ENCODE assay signal across 7 cellular contexts in genomic region chr19:35144600-35145436, GRCh38. TPM values are rescaled to one million over a fixed set of nuclear protein-coding genes. Genes with fewer than 3 reads are reported as not detected.
DNase-seq lines count a peak whose midpoint lies in the region; ATAC-seq and TF ChIP-seq lines count a peak whose summit lies in the region.
"Had no signal": no experiment of that assay in that cellular context is flagged by ENCODE, and none has a peak within 500 bp of the region (broad histone marks: within the 10 kb centered on the region; RNA-seq: fewer than 3 reads in every experiment).

No MANE protein-coding gene starts in this region.

- intact Hi-C loops in testis (cut with DNase I; ENCODE audit: low total_unique reads) = no loop called here

- in situ Hi-C loops in G401 (cut with HindIII; ENCODE audit: low sequenced_read_pairs) = no loop called here

- H3K36me3 ChIP-seq in iPS-15b (ENCODE audit: control insufficient read depth, insufficient read depth, low read length) (no peaks in the 10 kb centered on the region), testis (ENCODE audit: low read depth, missing control alignments) (no peaks in the 10 kb centered on the region)

- WGBS in testis, 2 donors = 32 to 39% methylated on average over 11 to 14 of the region's 15 CpGs

- DNase-seq in G401 (ENCODE audit: low spot score) (peak; percentile 25), NCI-H2227 (lab: John Stamatoyannopoulos, UW; ENCODE audit: unreplicated experiment) (peak; percentile 91), testis (no peak)

- TF ChIP-seq CTCF in testis (IDR thresholded peaks at IDR 0.05) = no peak

- H3K27me3 ChIP-seq in iPS-15b (ENCODE audit: control insufficient read depth, insufficient read depth, low read length) = peaks cover 14% of the 10 kb centered on the region
- no peaks in the 10 kb centered on the region for H3K27me3 ChIP-seq in testis

- H3K4me1 ChIP-seq in iPS-15b (ENCODE audit: control insufficient read depth, insufficient read depth, low read length) (peaks cover 17% of the 10 kb centered on the region), testis (peaks cover 14% of the 10 kb centered on the region)

- no peak for TF ChIP-seq POLR2A in testis (IDR thresholded peaks at IDR 0.05)

- H3K9me3 ChIP-seq in iPS-15b (ENCODE audit: control insufficient read depth, insufficient read depth, low read length) (no peaks in the 10 kb centered on the region), testis (no peaks in the 10 kb centered on the region)

- H3K9ac ChIP-seq in iPS-15b (ENCODE audit: low read depth, low read length) = no peak overlapping the region

- no peak overlapping the region for H3K27ac ChIP-seq in testis

- no peak for ATAC-seq in HG03354 (IDR thresholded peaks at IDR 0.05; ENCODE audit: poor library complexity, severe bottlenecking, unreplicated experiment)
- no peak for ATAC-seq in HG02759 (IDR thresholded peaks at IDR 0.05; ENCODE audit: unreplicated experiment)

- H3K4me3 ChIP-seq in iPS-15b (ENCODE audit: low read depth, low read length) (peak overlapping the region; percentile 65), testis (no peak overlapping the region)

RNA-seq across cellular contexts. Expression of gene FXYD7, which starts 1.8 kb away (rescaled TPM):
- not detected in 2 replicates for total RNA-seq in G401 (2014; rRNA removed; shearing (Covaris generic))
- total RNA-seq in testis = 1 to 10 TPM in 1 of 2 donors, not detected in 1; 1.2 TPM
- polyA plus RNA-seq in testis (ENCODE audit: insufficient read depth, low read depth, low replicate concordance) = 2.1 TPM

RNA-seq across cellular contexts. Expression of gene FXYD1, which starts 6.2 kb away (rescaled TPM):
- not detected in 2 replicates for total RNA-seq in G401 (2014; rRNA removed; shearing (Covaris generic))
- 10 to 100 TPM in 1 of 2 donors, 1 to 10 TPM in 1; 2.3 to 11.1 TPM for total RNA-seq in testis
- polyA plus RNA-seq in testis (ENCODE audit: insufficient read depth, low read depth, low replicate concordance) = 48.5 TPM

RNA-seq across cellular contexts. Expression of gene FXYD5, which starts 9.7 kb away (rescaled TPM):
- total RNA-seq in G401 (2014; rRNA removed; shearing (Covaris generic)) = not detected in 2 replicates
- 10 to 100 TPM in 1 of 2 donors, 1 to 10 TPM in 1; 5.7 to 17.5 TPM for total RNA-seq in testis
- polyA plus RNA-seq in testis (ENCODE audit: insufficient read depth, low read depth, low replicate concordance) = 38.1 TPM

RNA-seq across cellular contexts. Expression of gene LGI4, which starts 10.0 kb away (rescaled TPM):
- total RNA-seq in G401 (2014; rRNA removed; shearing (Covaris generic)) = 0.06 and 0.07 TPM in 2 replicates
- total RNA-seq in testis = 1 to 10 TPM; 4.5 to 7.9 TPM
- polyA plus RNA-seq in testis (ENCODE audit: insufficient read depth, low read depth, low replicate concordance) = 4.5 TPM

RNA-seq across cellular contexts. Expression of gene FXYD3, which starts 29.2 kb away (rescaled TPM):
- not detected in 2 replicates for total RNA-seq in G401 (2014; rRNA removed; shearing (Covaris generic))
- 1 to 10 TPM in 1 of 2 donors, not detected in 1; 2.6 TPM for total RNA-seq in testis
- not detected for polyA plus RNA-seq in testis (ENCODE audit: insufficient read depth, low read depth, low replicate concordance)
- total RNA-seq: skeletal muscle tissue had no signal
